Comparison of ENCODE assay signal across 17 cellular contexts in the genomic region with DNA sequence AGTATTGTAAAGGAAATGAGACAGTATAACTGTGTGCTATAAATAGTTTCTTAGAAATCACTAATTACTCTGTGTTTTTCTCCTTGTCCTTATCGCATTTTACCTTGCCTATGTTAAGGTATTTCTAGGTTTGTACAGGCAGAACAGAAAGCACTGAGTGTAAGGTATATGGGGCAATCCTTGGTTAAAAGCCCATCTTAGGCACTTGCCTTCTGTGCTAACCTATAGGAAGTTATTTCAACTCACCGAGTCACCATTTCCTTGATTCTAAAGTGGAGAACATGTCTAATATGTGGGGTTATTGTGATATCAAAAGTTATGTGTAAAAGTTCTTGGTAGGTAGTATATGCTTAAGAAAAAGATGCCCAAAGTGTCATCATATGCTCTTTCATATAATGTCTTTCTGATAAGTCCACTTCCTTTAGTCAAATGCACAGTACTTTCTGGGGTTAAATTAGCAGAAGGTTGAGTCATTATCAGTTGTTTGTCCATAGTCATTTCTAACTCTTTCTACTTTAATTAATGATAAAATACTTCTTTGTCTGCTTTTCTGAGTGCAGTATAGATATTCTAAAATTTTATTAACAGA.
"Had no signal": no experiment of that assay in that cellular context is flagged by ENCODE, and none has a peak within 500 bp of the region (broad histone marks: within the 10 kb centered on the region; RNA-seq: fewer than 3 reads in every experiment).

No MANE protein-coding gene starts in this region.

- H3K4me3 Mint-ChIP-seq: endodermal cell, mesothelial cell of epicardium, neural crest cell, type B pancreatic cell had no signal

- H3K27ac Mint-ChIP-seq: endodermal cell, mesothelial cell of epicardium, type B pancreatic cell had no signal

- H3K9me3 Mint-ChIP-seq: endodermal cell, mesothelial cell of epicardium, neural crest cell, type B pancreatic cell had no signal

- H3K4me1 Mint-ChIP-seq: endodermal cell had no signal

- ATAC-seq: gastroesophageal sphincter, heart right ventricle, left colon, lower lobe of right lung, right cardiac atrium had no signal

- DNase-seq: activated CD4-positive, alpha-beta T cell treated with anti-CD3 and anti-CD28 coated beads for 48 hours; activated naive CD4-positive, alpha-beta T cell treated with Interleukin-2 at 50 U/mL for 16 hours; dorsolateral prefrontal cortex; endodermal cell; erythroblast; heart right ventricle; left colon; lower lobe of right lung; right cardiac atrium; stimulated activated CD4-positive, alpha-beta T cell treated with anti-CD3 and anti-CD28 coated beads, Interleukin-15, amount 100 ng/mL, for 24 hours; stimulated activated CD4-positive, alpha-beta T cell treated with anti-CD3 and anti-CD28 coated beads, Interleukin-4, amount 100 ng/mL, for 1 hour; stimulated activated naive CD4-positive, alpha-beta T cell; T1000 had no signal

- H3K27me3 Mint-ChIP-seq: type B pancreatic cell had no signal
